ENCODE assay signal across 8 cellular contexts in genomic region chr11:102293873-102294601, GRCh38. TPM values are rescaled to one million over a fixed set of nuclear protein-coding genes. Genes with fewer than 3 reads are reported as not detected.
DNase-seq lines count a peak whose midpoint lies in the region; ATAC-seq, FAIRE-seq and TF ChIP-seq lines count a peak whose summit lies in the region.

No MANE protein-coding gene starts in this region.

- H3K9ac ChIP-seq in NT2/D1 (ENCODE audit: insufficient read length, low read depth) (no peak overlapping the region), HepG2 (ENCODE audit: insufficient read depth, low read depth, low read length) (no peak overlapping the region)

- TF ChIP-seq EP300 in HepG2 (IDR thresholded peaks at IDR 0.05; ENCODE audit: low read depth in 2 of 2, low read length in 2 of 2) (no peak), HepG2 (CRISPR knock-in tag; IDR thresholded peaks at IDR 0.05; ENCODE audit: borderline replicate concordance) (no peak)

- peak overlapping the region; percentile 35 for H3K4me3 Mint-ChIP-seq in MCF 10A (ENCODE audit: unreplicated experiment)

- H4K20me1 ChIP-seq in HepG2 (ENCODE audit: insufficient read depth, low read length) = no peaks in the 10 kb centered on the region

- H3K79me2 ChIP-seq in HepG2 (ENCODE audit: insufficient read depth, low read length) = no peaks in the 10 kb centered on the region

- CTCF ChIA-PET in MCF 10A (lab: Yijun Ruan, JAX) (interaction anchor here (0.5 to 10.5 kb wide), 35 partner anchors 8 to 1823 kb away, joined by 3 to 239 read pairs (median 4); partner anchors contain the start of genes BIRC2 and BIRC3), HepG2 (lab: Yijun Ruan, JAX; ENCODE audit: low intra/inter-chr PET ratio, low total read pairs) (interaction anchor here (1.0 to 1.2 kb wide), 2 partner anchors 14 to 16 kb away, joined by 3 read pairs; no protein-coding TSS in a partner anchor)

- TF ChIP-seq CTCF in D721Med (IDR thresholded peaks at IDR 0.05; ENCODE audit: insufficient read depth, missing control alignments) = peak; percentile 60
- peak; percentile 52 for TF ChIP-seq CTCF in MCF 10A (IDR thresholded peaks at IDR 0.05; ENCODE audit: unreplicated experiment)
- peak; percentile 74 for TF ChIP-seq CTCF in HepG2 (CRISPR knock-in tag; IDR thresholded peaks at IDR 0.05)
- TF ChIP-seq CTCF in omental fat pad (IDR thresholded peaks at IDR 0.05) = no peak

- no peak for FAIRE-seq in D721Med (lab: Jason Lieb, UNC)
- FAIRE-seq in HepG2 (lab: Jason Lieb, UNC) = peak; percentile 28

- H3K9me3 ChIP-seq in NT2/D1 (ENCODE audit: insufficient read depth, low read length) (no peaks in the 10 kb centered on the region), HepG2 (ENCODE audit: low read length) (no peaks in the 10 kb centered on the region)

- H3K4me2 ChIP-seq in HepG2 (ENCODE audit: low read depth, low read length) = peak overlapping the region; percentile 45

- no peaks in the 10 kb centered on the region for H3K36me3 Mint-ChIP-seq in MCF 10A (ENCODE audit: insufficient read depth, unreplicated experiment)

- H3K27me3 ChIP-seq in NT2/D1 (ENCODE audit: insufficient read depth, insufficient read length) = no peaks in the 10 kb centered on the region
- no peaks in the 10 kb centered on the region for H3K27me3 ChIP-seq in HepG2 (ENCODE audit: control insufficient read depth in 1 of 2, insufficient read depth in 2 of 2, low read length in 2 of 2)

- BruUV-seq in MCF 10A (replicated peaks; lab: Mats Ljungman, UMichigan) = no TSS peak
- BruUV-seq in HepG2 (replicated peaks; lab: Mats Ljungman, UMichigan) = no TSS peak

- H3K27ac ChIP-seq in HepG2 (ENCODE audit: extremely low read length, insufficient read depth, low read length) = no peak overlapping the region

- no peaks in the 10 kb centered on the region for H3K36me3 ChIP-seq in NT2/D1 (ENCODE audit: insufficient read depth, insufficient read length, low read length)
- H3K36me3 ChIP-seq in HepG2 (replicated peaks in 1 of 2; ENCODE audit: control insufficient read depth in 1 of 2, insufficient read depth in 2 of 2, low read length in 2 of 2) = no peaks in the 10 kb centered on the region

- DNase-seq in D721Med (ENCODE audit: insufficient read length, low spot score) (no peak), NT2/D1 (ENCODE audit: low read depth, low spot score) (peak; percentile 22), MCF 10A (ENCODE audit: unreplicated experiment) (peak; percentile 70), HepG2 (ENCODE audit: low spot score) (peak; percentile 54), omental fat pad (ENCODE audit: low spot score) (no peak), NCI-H187 treated with DMSO at 0.1 percent for 48 hours (lab: John Stamatoyannopoulos, UW) (no peak)

- ATAC-seq in GM18907 (IDR thresholded peaks at IDR 0.05; ENCODE audit: unreplicated experiment) (peak; percentile 95), HG03045 (IDR thresholded peaks at IDR 0.05; ENCODE audit: unreplicated experiment) (peak; percentile 79), HepG2 (peak; percentile 83), omental fat pad (ENCODE audit: low FRiP score) (no peak)

- no peak overlapping the region for H3K4me3 ChIP-seq in NT2/D1 (ENCODE audit: insufficient read length, low read depth)
- H3K4me3 ChIP-seq in HepG2 (replicated peaks in 1 of 3; ENCODE audit: insufficient read depth in 1 of 3, low read depth in 2 of 3, low read length in 3 of 3) = no peak overlapping the region

- no peak for TF ChIP-seq POLR2A in HepG2 (IDR thresholded peaks at IDR 0.05; ENCODE audit: insufficient read depth in 1 of 2, low read depth in 2 of 2, low read length in 2 of 2)

- H3K27me3 Mint-ChIP-seq in MCF 10A (ENCODE audit: insufficient read depth, unreplicated experiment) = no peaks in the 10 kb centered on the region

- H3K9me3 Mint-ChIP-seq in MCF 10A (ENCODE audit: unreplicated experiment) = no peaks in the 10 kb centered on the region

- POLR2A ChIA-PET in MCF 10A (lab: Yijun Ruan, JAX) (interaction anchor here (0.6 to 5.9 kb wide), 17 partner anchors 8 to 557 kb away, joined by 3 to 76 read pairs (median 6); partner anchors contain the start of genes BIRC2 and BIRC3), HepG2 (lab: Yijun Ruan, JAX) (interaction anchor here (1.2 kb wide), 1 partner anchor 16 kb away, joined by 3 read pairs; no protein-coding TSS in a partner anchor)

- peaks cover 18% of the 10 kb centered on the region for H3K4me1 Mint-ChIP-seq in MCF 10A (ENCODE audit: insufficient read depth, unreplicated experiment)

- 0 out of 2 replicates have a peak, but pooled peaks have one; percentile 25 for TF ChIP-seq RAD21 in HepG2 (CRISPR knock-in tag; IDR thresholded peaks at IDR 0.05)

- intact Hi-C loops in MCF 10A (cut with micrococcal nuclease) = loop anchor here (1.0 to 5.0 kb wide), 4 partner anchors 12 to 373 kb away; partner anchors contain the start of genes BIRC2 and BIRC3
- intact Hi-C loops in HepG2 (cut with micrococcal nuclease; ENCODE audit: unreplicated experiment) = loop anchor here (2.0 kb wide), 1 partner anchor 373 kb away; no protein-coding TSS in a partner anchor

- peak overlapping the region; percentile 7 for H3K27ac Mint-ChIP-seq in MCF 10A (ENCODE audit: low read depth, unreplicated experiment)

- WGBS in HepG2 (ENCODE audit: low lambda C conversion rate) = 31% methylated on average over 6 of the region's 6 CpGs

- no peak overlapping the region for H2AFZ ChIP-seq in HepG2 (ENCODE audit: low read length)

- H3K4me1 ChIP-seq in NT2/D1 (ENCODE audit: insufficient read depth, insufficient read length) (no peaks in the 10 kb centered on the region), HepG2 (ENCODE audit: insufficient read depth, low read length) (peaks cover 28% of the 10 kb centered on the region)

- in situ Hi-C loops in HepG2 (cut with HindIII; ENCODE audit: extremely low pct_ligation_motif_present, low pct_unique_long_range_greater_than_20kb) = no loop called here

TF ChIP-seq in HepG2, 621 proteins besides CTCF, POLR2A, EP300 and RAD21 (continues in another document):
- 0 out of 2 replicates have a peak, but pooled peaks have one; percentile 25 for TF ChIP-seq ELF3 (CRISPR knock-in tag; IDR thresholded peaks at IDR 0.05)

RNA-seq across cellular contexts. Expression of gene BIRC3, which starts 23.2 kb away (rescaled TPM):
- total RNA-seq in MCF 10A (2022) = 91.6 and 124 TPM in 2 replicates
- 4.2 and 7.5 TPM in 2 replicates for total RNA-seq in HepG2 (2016; rRNA removed; fragmentation: Illumina TruSeq; extraction: Trizol)
- 0.40 and 0.71 TPM in 2 replicates for total RNA-seq in HepG2 (2016; cell fraction: cytosol; rRNA removed; fragmentation: Illumina TruSeq; extraction: Trizol; ENCODE audit: low read depth)
- total RNA-seq in HepG2 (2016; cell fraction: insoluble cytoplasmic fraction; rRNA removed; fragmentation: Illumina TruSeq; extraction: Trizol) = 4.6 and 6.5 TPM in 2 replicates
- total RNA-seq in HepG2 (2016; cell fraction: membrane; rRNA removed; fragmentation: Illumina TruSeq; extraction: Trizol) = 2.8 and 3.6 TPM in 2 replicates
- total RNA-seq in HepG2 (2016; cell fraction: nucleus; rRNA removed; fragmentation: Illumina TruSeq; extraction: Trizol) = 2.7 and 2.9 TPM in 2 replicates
- polyA plus RNA-seq in HepG2 (2011; rRNA removed) = 0.41 and 0.50 TPM in 2 replicates
- 0.21 and 0.51 TPM in 2 replicates for polyA plus RNA-seq in HepG2 (2011; cell fraction: cytosol; rRNA removed)
- polyA plus RNA-seq in HepG2 (2011; cell fraction: nucleus; rRNA removed) = 0.18 and 0.52 TPM in 2 replicates
- polyA plus RNA-seq in HepG2 (2012) = 0.56 and 1.1 TPM in 2 replicates
- polyA plus RNA-seq in HepG2 (2016; cell fraction: cytosol; fragmentation: Illumina TruSeq; extraction: Trizol; ENCODE audit: low read depth) = 0.20 TPM in 2 replicates
- polyA plus RNA-seq in HepG2 (2016; cell fraction: insoluble cytoplasmic fraction; fragmentation: Illumina TruSeq; extraction: Trizol; ENCODE audit: low read depth) = 4.2 and 5.5 TPM in 2 replicates
- polyA plus RNA-seq in HepG2 (2016; cell fraction: membrane; fragmentation: Illumina TruSeq; extraction: Trizol; ENCODE audit: low read depth) = 1.1 and 1.2 TPM in 2 replicates
- 2.7 and 3.7 TPM in 2 replicates for polyA plus RNA-seq in HepG2 (2016; cell fraction: nucleus; fragmentation: Illumina TruSeq; extraction: Trizol; ENCODE audit: insufficient read depth, low read depth)
- 0.10 and 3.6 TPM in 2 replicates for polyA minus RNA-seq in HepG2 (2011; rRNA and poly(A)+ RNA removed; ENCODE audit: low replicate concordance)
- polyA minus RNA-seq in HepG2 (2011; cell fraction: cytosol; rRNA and poly(A)+ RNA removed) = 0.99 and 1.6 TPM in 2 replicates
- polyA minus RNA-seq in HepG2 (2011; cell fraction: nucleus; rRNA and poly(A)+ RNA removed) = 0.52 and 1.2 TPM in 2 replicates
- total RNA-seq in omental fat pad = 10 to 100 TPM in 1 of 4 donors, 1 to 10 TPM in 3; 3.4 to 30.2 (median 9.1) TPM

RNA-seq across cellular contexts. Expression of gene BIRC2, which starts 53.0 kb away (rescaled TPM):
- total RNA-seq in MCF 10A (2022) (46.2 and 50.0 TPM in 2 replicates), HepG2 (2016; rRNA removed; fragmentation: Illumina TruSeq; extraction: Trizol) (61.7 and 83.2 TPM in 2 replicates), omental fat pad (10 to 100 TPM; 39.4 to 56.0 (median 53.4) TPM)
- total RNA-seq in HepG2 (2016; cell fraction: cytosol; rRNA removed; fragmentation: Illumina TruSeq; extraction: Trizol; ENCODE audit: low read depth) = 25.1 and 31.7 TPM in 2 replicates
- total RNA-seq in HepG2 (2016; cell fraction: insoluble cytoplasmic fraction; rRNA removed; fragmentation: Illumina TruSeq; extraction: Trizol) = 61.7 and 79.4 TPM in 2 replicates
- total RNA-seq in HepG2 (2016; cell fraction: membrane; rRNA removed; fragmentation: Illumina TruSeq; extraction: Trizol) = 42.0 and 43.8 TPM in 2 replicates
- 77.0 and 77.1 TPM in 2 replicates for total RNA-seq in HepG2 (2016; cell fraction: nucleus; rRNA removed; fragmentation: Illumina TruSeq; extraction: Trizol)
- polyA plus RNA-seq in HepG2 (2011; rRNA removed) = 59.2 and 62.2 TPM in 2 replicates
- polyA plus RNA-seq in HepG2 (2011; cell fraction: cytosol; rRNA removed) = 27.3 and 42.8 TPM in 2 replicates
- polyA plus RNA-seq in HepG2 (2011; cell fraction: nucleus; rRNA removed) = 60.1 and 69.2 TPM in 2 replicates
- polyA plus RNA-seq in HepG2 (2012) = 35.9 and 38.7 TPM in 2 replicates
- 7.7 and 9.4 TPM in 2 replicates for polyA plus RNA-seq in HepG2 (2016; cell fraction: cytosol; fragmentation: Illumina TruSeq; extraction: Trizol; ENCODE audit: low read depth)
- 58.0 and 61.2 TPM in 2 replicates for polyA plus RNA-seq in HepG2 (2016; cell fraction: insoluble cytoplasmic fraction; fragmentation: Illumina TruSeq; extraction: Trizol; ENCODE audit: low read depth)
- 16.9 and 19.1 TPM in 2 replicates for polyA plus RNA-seq in HepG2 (2016; cell fraction: membrane; fragmentation: Illumina TruSeq; extraction: Trizol; ENCODE audit: low read depth)
- polyA plus RNA-seq in HepG2 (2016; cell fraction: nucleus; fragmentation: Illumina TruSeq; extraction: Trizol; ENCODE audit: insufficient read depth, low read depth) = 60.1 and 64.2 TPM in 2 replicates
- 26.8 and 53.5 TPM in 2 replicates for polyA minus RNA-seq in HepG2 (2011; rRNA and poly(A)+ RNA removed; ENCODE audit: low replicate concordance)
- 26.7 and 30.0 TPM in 2 replicates for polyA minus RNA-seq in HepG2 (2011; cell fraction: cytosol; rRNA and poly(A)+ RNA removed)
- polyA minus RNA-seq in HepG2 (2011; cell fraction: nucleus; rRNA and poly(A)+ RNA removed) = 152 and 170 TPM in 2 replicates

Comparison
In these comparisons a context has a peak if more than half of its experiments do, and no peak if none do; other contexts are left out.
1. DNase-seq: peak in NT2/D1 (single experiment), MCF 10A (single experiment) and HepG2 (single experiment); none in D721Med (single experiment), omental fat pad (single experiment) and NCI-H187 treated with DMSO at 0.1 percent for 48 hours (single experiment).
2. CTCF ChIP-seq: peak in D721Med (single experiment), MCF 10A (single experiment) and HepG2 (single experiment); none in omental fat pad (0 of 3).